10 cellular contexts compared by ENCODE assay signal in genomic region chr16:66539628-66540469, GRCh38. TPM values are rescaled to one million over a fixed set of nuclear protein-coding genes. Genes with fewer than 3 reads are reported as not detected.
DNase-seq lines count a peak whose midpoint lies in the region; ATAC-seq, FAIRE-seq and TF ChIP-seq lines count a peak whose summit lies in the region.
"Had no signal": no experiment of that assay in that cellular context is flagged by ENCODE, and none has a peak within 500 bp of the region (broad histone marks: within the 10 kb centered on the region; RNA-seq: fewer than 3 reads in every experiment).

No MANE protein-coding gene starts in this region.

- FAIRE-seq in astrocyte (lab: Jason Lieb, UNC) = no peak

- no peak overlapping the region for H2AFZ ChIP-seq in astrocyte (ENCODE audit: low read depth, low read length)

- H3K27ac Mint-ChIP-seq in astrocyte (ENCODE audit: unreplicated experiment) (no peak overlapping the region), glutamatergic neuron (ENCODE audit: unreplicated experiment) (no peak overlapping the region)

- H3K4me1 ChIP-seq in right cardiac atrium (ENCODE audit: control insufficient read depth, insufficient read depth, low read length) = peaks cover 11% of the 10 kb centered on the region
- H3K4me1 ChIP-seq in heart right ventricle = peaks cover 0 to 23% (median 15%) of the 10 kb centered on the region in 9 donors
- peaks cover 5% of the 10 kb centered on the region for H3K4me1 ChIP-seq in astrocyte (ENCODE audit: insufficient read depth, low read length)
- H3K4me1 ChIP-seq in thyroid gland = peaks cover 12 to 28% of the 10 kb centered on the region in 2 donors
- peaks cover 0 to 12% (median 0%) of the 10 kb centered on the region in 3 donors for H3K4me1 ChIP-seq in esophagus squamous epithelium

- H3K9ac ChIP-seq in astrocyte (ENCODE audit: low read length) = no peak overlapping the region

- ATAC-seq in right cardiac atrium (no peak), heart right ventricle (no peak), HG03196 (IDR thresholded peaks at IDR 0.05; ENCODE audit: unreplicated experiment) (peak; percentile 73)

- no peak overlapping the region for H3K4me3 ChIP-seq in right cardiac atrium (ENCODE audit: low read length)
- H3K4me3 ChIP-seq in heart right ventricle = no peak overlapping the region
- no peak overlapping the region for H3K4me3 ChIP-seq in astrocyte (ENCODE audit: insufficient read depth, low read depth, low read length)
- H3K4me3 ChIP-seq in thyroid gland (replicated peaks in 1 of 3) = no peak overlapping the region
- no peak overlapping the region for H3K4me3 ChIP-seq in esophagus squamous epithelium
- H3K4me3 ChIP-seq: upper lobe of left lung had no signal

- no peaks in the 10 kb centered on the region for H3K79me2 ChIP-seq in astrocyte (ENCODE audit: insufficient read depth, low read length)

- H3K9me3 ChIP-seq in right cardiac atrium (ENCODE audit: control insufficient read depth, low read length) (no peaks in the 10 kb centered on the region), heart right ventricle (no peaks in the 10 kb centered on the region), astrocyte (ENCODE audit: insufficient read depth, low read depth, low read length) (no peaks in the 10 kb centered on the region), thyroid gland (no peaks in the 10 kb centered on the region), esophagus squamous epithelium (no peaks in the 10 kb centered on the region)
- H3K9me3 ChIP-seq: upper lobe of left lung had no signal

- H3K36me3 ChIP-seq in heart right ventricle = peaks cover 0 to 99% (median 8%) of the 10 kb centered on the region in 9 donors
- peaks cover 5% of the 10 kb centered on the region for H3K36me3 ChIP-seq in astrocyte (ENCODE audit: insufficient read depth, low read length)
- H3K36me3 ChIP-seq in thyroid gland = peaks cover 0 to 12% of the 10 kb centered on the region in 2 donors
- peaks cover 0 to 91% (median 4%) of the 10 kb centered on the region in 3 donors for H3K36me3 ChIP-seq in esophagus squamous epithelium

- H3K27me3 ChIP-seq in right cardiac atrium (ENCODE audit: control insufficient read depth, insufficient read depth) = no peaks in the 10 kb centered on the region
- no peaks in the 10 kb centered on the region for H3K27me3 ChIP-seq in heart right ventricle
- H3K27me3 ChIP-seq in astrocyte (ENCODE audit: insufficient read depth, low read length) = no peaks in the 10 kb centered on the region
- no peaks in the 10 kb centered on the region for H3K27me3 ChIP-seq in thyroid gland
- H3K27me3 ChIP-seq in esophagus squamous epithelium = no peaks in the 10 kb centered on the region
- H3K27me3 ChIP-seq: upper lobe of left lung had no signal

- 62% methylated on average over 3 of the region's 3 CpGs for WGBS in right cardiac atrium
- 77 to 84% methylated on average over 3 of the region's 3 CpGs for WGBS in heart right ventricle, 2 donors
- WGBS in thyroid gland, 2 donors = 46 to 63% methylated on average over 3 of the region's 3 CpGs
- 49 to 63% methylated on average over 3 of the region's 3 CpGs for WGBS in esophagus squamous epithelium, 2 donors

- no peaks in the 10 kb centered on the region for H4K20me1 ChIP-seq in astrocyte (ENCODE audit: insufficient read depth, low read length)

- intact Hi-C loops in right cardiac atrium (cut with DNase I) (no loop called here), heart right ventricle (cut with DNase I) (no loop called here), thyroid gland (cut with DNase I) (no loop called here), esophagus squamous epithelium (cut with DNase I) (no loop called here)

- H3K36me3 Mint-ChIP-seq in astrocyte (ENCODE audit: low read depth, unreplicated experiment) = peaks cover 19% of the 10 kb centered on the region
- H3K36me3 Mint-ChIP-seq in glutamatergic neuron (ENCODE audit: unreplicated experiment) = no peaks in the 10 kb centered on the region

- no peak overlapping the region for H3K4me3 Mint-ChIP-seq in astrocyte (ENCODE audit: unreplicated experiment)
- H3K4me3 Mint-ChIP-seq in glutamatergic neuron (ENCODE audit: unreplicated experiment) = no peak overlapping the region

- no peak overlapping the region for H3K4me2 ChIP-seq in astrocyte (ENCODE audit: low read length)

- TF ChIP-seq POLR2A in thyroid gland (IDR thresholded peaks at IDR 0.05) (no peak), esophagus squamous epithelium (IDR thresholded peaks at IDR 0.05) (no peak)

- peaks cover 7% of the 10 kb centered on the region for H3K27me3 Mint-ChIP-seq in astrocyte (ENCODE audit: low read depth, unreplicated experiment)
- no peaks in the 10 kb centered on the region for H3K27me3 Mint-ChIP-seq in glutamatergic neuron (ENCODE audit: unreplicated experiment)

- H3K9me3 Mint-ChIP-seq in astrocyte (ENCODE audit: unreplicated experiment) (peaks cover 1% of the 10 kb centered on the region), glutamatergic neuron (ENCODE audit: unreplicated experiment) (peaks cover 3% of the 10 kb centered on the region)

- DNase-seq in right cardiac atrium (no peak), heart right ventricle (no peak), astrocyte (ENCODE audit: low read depth) (peak; percentile 70), thyroid gland (peak; percentile 60 to 74), esophagus squamous epithelium (lab: John Stamatoyannopoulos, UW) (no peak), glutamatergic neuron (no peak), NCI-H1092 (lab: John Stamatoyannopoulos, UW) (no peak)
- DNase-seq: activated CD4-positive, alpha-beta T cell treated with anti-CD3 and anti-CD28 coated beads for 4 hours; upper lobe of left lung had no signal

- H3K27ac ChIP-seq in right cardiac atrium (ENCODE audit: low read length) (peak overlapping the region; percentile 39), heart right ventricle (no peak overlapping the region), astrocyte (ENCODE audit: low read depth, low read length) (no peak overlapping the region), thyroid gland (peak overlapping the region in 1 of 3 donors; percentile 22), esophagus squamous epithelium (no peak overlapping the region)
- H3K27ac ChIP-seq: upper lobe of left lung had no signal

- H3K4me1 Mint-ChIP-seq in astrocyte (ENCODE audit: low read depth, unreplicated experiment) (peaks cover 11% of the 10 kb centered on the region), glutamatergic neuron (ENCODE audit: low read depth, unreplicated experiment) (peaks cover 14% of the 10 kb centered on the region)

- no peak for TF ChIP-seq CTCF in heart right ventricle (IDR thresholded peaks at IDR 0.05)
- TF ChIP-seq CTCF in astrocyte (IDR thresholded peaks at IDR 0.05; ENCODE audit: insufficient read depth, low read depth, low read length) = no peak
- no peak for TF ChIP-seq CTCF in thyroid gland (IDR thresholded peaks at IDR 0.05)
- no peak for TF ChIP-seq CTCF in esophagus squamous epithelium (IDR thresholded peaks at IDR 0.05)
- TF ChIP-seq CTCF in glutamatergic neuron (IDR thresholded peaks at IDR 0.05; ENCODE audit: partially characterized antibody, unreplicated experiment) = no peak

RNA-seq across cellular contexts. Expression of gene TK2, which starts 10.1 kb away (rescaled TPM):
- total RNA-seq in right cardiac atrium (10 to 100 TPM; 23.6 to 25.6 (median 24.8) TPM), heart right ventricle (10 to 100 TPM; 16.0 to 26.0 (median 21.4) TPM), astrocyte (12.4 and 16.5 TPM in 2 replicates), thyroid gland (10 to 100 TPM; 31.6 to 55.5 (median 46.6) TPM), esophagus squamous epithelium (10 to 100 TPM in 3 of 4 donors, 1 to 10 TPM in 1; 5.6 to 22.5 (median 13.5) TPM), glutamatergic neuron (ENCODE audit: unreplicated experiment) (4.5 TPM)
- polyA plus RNA-seq in right cardiac atrium (18.2 TPM), heart right ventricle (10 to 100 TPM in 1 of 2 donors, 1 to 10 TPM in 1; 8.0 to 13.6 TPM)

RNA-seq across cellular contexts. Expression of gene CKLF, which starts 12.5 kb away (rescaled TPM):
- total RNA-seq in right cardiac atrium (10 to 100 TPM in 3 of 4 donors, 1 to 10 TPM in 1; 8.9 to 19.0 (median 13.3) TPM), heart right ventricle (10 to 100 TPM in 3 of 10 donors, 1 to 10 TPM in 7; 1.6 to 19.9 (median 6.7) TPM), astrocyte (24.5 and 27.9 TPM in 2 replicates), thyroid gland (10 to 100 TPM; 22.1 to 79.4 (median 49.9) TPM), esophagus squamous epithelium (10 to 100 TPM in 2 of 4 donors, 1 to 10 TPM in 2; 8.6 to 34.1 (median 16.9) TPM), glutamatergic neuron (ENCODE audit: unreplicated experiment) (17.9 TPM)
- polyA plus RNA-seq in right cardiac atrium (17.7 TPM), heart right ventricle (10 to 100 TPM in 1 of 2 donors, 1 to 10 TPM in 1; 6.8 to 24.1 TPM)

RNA-seq across cellular contexts. Expression of gene CMTM1, which starts 26.4 kb away (rescaled TPM):
- total RNA-seq in right cardiac atrium = 1 to 10 TPM in 3 of 4 donors, under 1 TPM in 1; 0.82 to 2.6 (median 1.9) TPM
- 0.14 TPM for polyA plus RNA-seq in right cardiac atrium
- 1 to 10 TPM in 5 of 10 donors, under 1 TPM in 5; 0.50 to 2.1 (median 0.98) TPM for total RNA-seq in heart right ventricle
- under 1 TPM in 1 of 2 donors, not detected in 1; 0.19 TPM for polyA plus RNA-seq in heart right ventricle
- total RNA-seq in astrocyte = 2.7 and 6.4 TPM in 2 replicates
- 1 to 10 TPM in 1 of 4 donors, not detected in 3; 3.8 TPM for total RNA-seq in thyroid gland
- 1 to 10 TPM in 2 of 4 donors, not detected in 2; 1.3 to 1.5 TPM for total RNA-seq in esophagus squamous epithelium
- total RNA-seq in glutamatergic neuron (ENCODE audit: unreplicated experiment) = 5.0 TPM

RNA-seq across cellular contexts. Expression of gene CMTM2, which starts 39.4 kb away (rescaled TPM):
- total RNA-seq in right cardiac atrium (under 1 TPM in 1 of 4 donors, not detected in 3; 0.47 TPM), heart right ventricle (under 1 TPM in 4 of 10 donors, not detected in 6; 0.33 to 0.95 (median 0.63) TPM), astrocyte (not detected in 2 replicates), thyroid gland (1 to 10 TPM in 1 of 4 donors, under 1 TPM in 1, not detected in 2; 0.67 to 1.1 TPM), esophagus squamous epithelium (not detected), glutamatergic neuron (ENCODE audit: unreplicated experiment) (not detected)
- polyA plus RNA-seq in right cardiac atrium (not detected), heart right ventricle (not detected)

Comparison
In these comparisons a context has a peak if more than half of its experiments do, and no peak if none do; other contexts are left out.
1. DNase-seq: peak in astrocyte (single experiment) and thyroid gland (2 of 2); none in right cardiac atrium (0 of 3), heart right ventricle (0 of 2), esophagus squamous epithelium (single experiment), glutamatergic neuron (single experiment) and NCI-H1092 (single experiment).